In the genomic region with DNA sequence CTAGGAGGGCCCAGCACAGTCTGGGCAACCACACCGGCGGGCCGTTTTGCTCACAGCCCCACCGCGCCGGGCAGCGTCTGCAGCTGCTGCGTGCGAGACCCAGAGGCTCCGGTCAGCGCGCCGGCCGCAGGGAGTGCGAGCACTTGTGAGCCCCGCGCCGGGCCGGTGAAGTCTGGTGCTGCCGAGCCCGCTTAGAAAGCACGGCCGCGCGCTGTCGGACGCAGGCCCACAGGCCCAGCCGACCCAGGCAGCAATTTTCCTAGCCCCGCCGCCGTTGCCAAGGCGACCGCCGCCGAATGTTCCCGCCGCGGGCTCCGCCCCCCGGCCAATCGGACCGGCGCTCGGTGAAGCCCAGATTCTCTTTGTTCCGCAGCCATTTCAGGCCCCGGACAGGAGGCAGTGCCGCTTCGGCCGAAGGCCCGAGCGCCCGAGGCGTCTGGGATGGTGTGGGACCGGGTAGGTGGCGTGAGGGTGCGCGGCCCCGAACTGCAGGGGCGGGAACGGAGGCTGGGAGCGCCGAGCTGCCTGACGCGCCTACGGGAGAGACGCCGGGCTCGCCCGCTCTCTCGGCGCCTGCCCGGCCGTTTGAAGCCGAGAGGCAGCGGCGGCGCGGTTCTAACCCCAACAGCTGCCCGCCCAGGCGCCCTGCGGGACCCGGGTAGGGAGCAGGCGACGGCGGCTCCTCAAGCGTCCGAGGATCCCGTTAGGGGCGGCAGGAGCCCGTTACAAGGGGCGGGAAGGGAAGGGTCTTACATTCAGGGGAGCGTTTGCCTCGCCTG, we compare ENCODE assay signal across 8 cellular contexts. TPM values are rescaled to one million over a fixed set of nuclear protein-coding genes. Genes with fewer than 3 reads are reported as not detected.
A peak's percentile ranks its signal among the peaks of the same experiment; 100 is the strongest.
DNase-seq lines count a peak whose midpoint lies in the region; ATAC-seq and TF ChIP-seq lines count a peak whose summit lies in the region.

A gene (plus strand): TSS at position 365 of the 779 bp plus-strand sequence. CDS start 77 bp downstream, at position 442.

- H3K9me3 ChIP-seq in colonic mucosa, result no peaks in the 10 kb centered on the region

- ATAC-seq in GM19025 (IDR thresholded peaks at IDR 0.05; ENCODE audit: low read depth, unreplicated experiment) (peak; percentile 88), HG03280 (IDR thresholded peaks at IDR 0.05; ENCODE audit: unreplicated experiment) (peak; percentile 78)

- peaks cover 9% of the 10 kb centered on the region for H3K4me1 ChIP-seq in colonic mucosa

- intact Hi-C loops in activated CD4-positive, alpha-beta T cell treated with anti-CD3 and anti-CD28 coated beads, Interleukin-2, amount 10 ng/mL, durations not matched to agents 24 days and 14 days (cut with micrococcal nuclease), result loop anchor here (1.0 to 10.0 kb wide), 6 partner anchors 32 to 682 kb away; a partner anchor contains a TSS
- intact Hi-C loops in colonic mucosa (cut with DNase I), result loop anchor here (5.0 kb wide), 1 partner anchor 204 kb away; no protein-coding TSS in a partner anchor

- H3K36me3 Mint-ChIP-seq in activated CD4-positive, alpha-beta T cell treated with anti-CD3 and anti-CD28 coated beads, Interleukin-2, amount 10 ng/mL, durations not matched to agents 24 days and 14 days (ENCODE audit: low read depth), result no peaks in the 10 kb centered on the region

- DNase-seq in AG20443 (ENCODE audit: low spot score) (peak; percentile 95), NCI-H446 treated with DMSO at 0.1 percent for 48 hours (lab: John Stamatoyannopoulos, UW) (peak; percentile 81), colonic mucosa (peak; percentile 94)
- DNase-seq in activated CD4-positive, alpha-beta T cell treated with anti-CD3 and anti-CD28 coated beads, Interleukin-2, amount 10 ng/mL, durations not matched to agents 24 days and 14 days, result peak; percentile 96
- peak; percentile 63 to 75 (median 69) for DNase-seq in stimulated activated CD4-positive, alpha-beta T cell treated with anti-CD3 and anti-CD28 coated beads, Interleukin-1b, Interleukin-23, amount 100 ng/mL, for 24 hours (ENCODE audit: low read depth in 4 of 4, low spot score in 1 of 4)

- H3K9me3 Mint-ChIP-seq in activated CD4-positive, alpha-beta T cell treated with anti-CD3 and anti-CD28 coated beads, Interleukin-2, amount 10 ng/mL, durations not matched to agents 24 days and 14 days, result no peaks in the 10 kb centered on the region

- peak within 1 kb of the TSS; percentile 92 for H3K27ac Mint-ChIP-seq in activated CD4-positive, alpha-beta T cell treated with anti-CD3 and anti-CD28 coated beads, Interleukin-2, amount 10 ng/mL, durations not matched to agents 24 days and 14 days

- H3K9ac ChIP-seq in colonic mucosa (ENCODE audit: low read depth in 2 of 2, low read length in 2 of 2), result peak within 1 kb of the TSS; percentile 72 to 100

- peaks cover 11% of the 10 kb centered on the region for H3K4me1 Mint-ChIP-seq in activated CD4-positive, alpha-beta T cell treated with anti-CD3 and anti-CD28 coated beads, Interleukin-2, amount 10 ng/mL, durations not matched to agents 24 days and 14 days

- H3K36me3 ChIP-seq in colonic mucosa, result no peaks in the 10 kb centered on the region

- TF ChIP-seq CTCF in colonic mucosa (IDR thresholded peaks at IDR 0.05), result no peak

- H3K27me3 Mint-ChIP-seq in activated CD4-positive, alpha-beta T cell treated with anti-CD3 and anti-CD28 coated beads, Interleukin-2, amount 10 ng/mL, durations not matched to agents 24 days and 14 days, result peaks cover 19% of the 10 kb centered on the region

- H3K4me3 ChIP-seq in colonic mucosa, result peak within 1 kb of the TSS; percentile 65

- H3K27me3 ChIP-seq in colonic mucosa (no peaks in the 10 kb centered on the region), layer of hippocampus (ENCODE audit: control insufficient read depth, insufficient read depth, low read length) (no peaks in the 10 kb centered on the region)

- peak within 1 kb of the TSS; percentile 97 for H3K27ac ChIP-seq in colonic mucosa
- H3K27ac ChIP-seq in layer of hippocampus (ENCODE audit: low read depth, low read length), result peak within 1 kb of the TSS; percentile 96

- peak within 1 kb of the TSS; percentile 93 for H3K4me3 Mint-ChIP-seq in activated CD4-positive, alpha-beta T cell treated with anti-CD3 and anti-CD28 coated beads, Interleukin-2, amount 10 ng/mL, durations not matched to agents 24 days and 14 days

RNA-seq across cellular contexts. Expression of the gene that starts here (rescaled TPM):
- total RNA-seq in activated CD4-positive, alpha-beta T cell treated with anti-CD3 and anti-CD28 coated beads, Interleukin-2, amount 10 ng/mL, durations not matched to agents 24 days and 14 days, result 138 TPM in 2 replicates
- total RNA-seq in colonic mucosa, result 10 to 100 TPM; 78.0 to 89.9 TPM

Comparison
In these comparisons a context has a peak if more than half of its experiments do, and no peak if none do; other contexts are left out.
1. Peak in every context shown above with its lines: DNase-seq, ATAC-seq, H3K4me3 ChIP-seq and H3K27ac ChIP-seq.